8 cellular contexts compared by ENCODE assay signal in genomic region chr10:32347363-32347735, GRCh38. TPM values are rescaled to one million over a fixed set of nuclear protein-coding genes. Genes with fewer than 3 reads are reported as not detected.
DNase-seq lines count a peak whose midpoint lies in the region; ATAC-seq and TF ChIP-seq lines count a peak whose summit lies in the region.

No MANE protein-coding gene starts in this region.

- ATAC-seq in GM19463 (IDR thresholded peaks at IDR 0.05; ENCODE audit: unreplicated experiment): peak; percentile 12

- peaks cover 0 to 2% (median 0%) of the 10 kb centered on the region in 7 donors for H3K9me3 Mint-ChIP-seq in CD14-positive monocyte

- DNase-seq in CD14-positive monocyte (ENCODE audit: low spot score) (no peak), caudate nucleus (lab: John Stamatoyannopoulos, UW) (peak in 7 of 61 donors; percentile 46 to 79 (median 61)), NCI-H1436 (lab: John Stamatoyannopoulos, UW) (no peak), C1 segment of cervical spinal cord (lab: John Stamatoyannopoulos, UW) (no peak), mucosa of gallbladder (ENCODE audit: low spot score) (no peak)

- H3K4me3 Mint-ChIP-seq in CD14-positive monocyte: peak overlapping the region; percentile 78 to 80

- TF ChIP-seq CTCF in CD14-positive monocyte (IDR thresholded peaks at IDR 0.05): no peak

- H3K9me3 ChIP-seq in HUES6 (ENCODE audit: control insufficient read depth, insufficient read depth, low read depth, low read length) (no peaks in the 10 kb centered on the region), mucosa of rectum (ENCODE audit: control insufficient read depth in 2 of 2, low read length in 2 of 2) (no peaks in the 10 kb centered on the region)

- peaks cover 42% of the 10 kb centered on the region for H3K4me1 Mint-ChIP-seq in CD14-positive monocyte

- peaks cover 1 to 4% (median 3%) of the 10 kb centered on the region in 3 donors for H3K27me3 Mint-ChIP-seq in CD14-positive monocyte (ENCODE audit: low read depth in 3 of 3)

- H3K9ac ChIP-seq in HUES6 (ENCODE audit: low read length) (peak overlapping the region; percentile 100), mucosa of rectum (ENCODE audit: low read depth in 1 of 2, low read length in 2 of 2) (peak overlapping the region; percentile 70 to 100)

- intact Hi-C loops in CD14-positive monocyte (cut with micrococcal nuclease): loop anchor here (2.0 to 10.0 kb wide), 6 partner anchors 29 to 293 kb away; partner anchors contain the start of gene KIF5B (in 1 of the 2)

- peaks cover 17 to 21% of the 10 kb centered on the region in 2 donors for H3K36me3 Mint-ChIP-seq in CD14-positive monocyte

- H3K4me1 ChIP-seq in HUES6 (ENCODE audit: control insufficient read depth, insufficient read depth, low read length): peaks cover 18% of the 10 kb centered on the region
- H3K4me1 ChIP-seq in mucosa of rectum (ENCODE audit: control insufficient read depth in 2 of 2, insufficient read depth in 2 of 2, low read length in 2 of 2): peaks cover 32 to 39% of the 10 kb centered on the region in 2 donors

- H3K27me3 ChIP-seq in HUES6 (ENCODE audit: control insufficient read depth, insufficient read depth, low read length) (no peaks in the 10 kb centered on the region), mucosa of rectum (ENCODE audit: control insufficient read depth in 2 of 2, insufficient read depth in 2 of 2, low read length in 2 of 2) (no peaks in the 10 kb centered on the region)

- H3K4me3 ChIP-seq in HUES6 (ENCODE audit: low read depth, low read length): peak overlapping the region; percentile 91
- peak overlapping the region; percentile 98 to 100 for H3K4me3 ChIP-seq in mucosa of rectum (ENCODE audit: low read length in 2 of 2)

- H3K27ac Mint-ChIP-seq in CD14-positive monocyte: peak overlapping the region in 5 of 7 donors; percentile 74 to 99 (median 86)

- H3K36me3 ChIP-seq in HUES6 (ENCODE audit: control insufficient read depth, insufficient read depth, low read length) (peaks cover 10% of the 10 kb centered on the region), mucosa of rectum (ENCODE audit: control insufficient read depth in 2 of 2, insufficient read depth in 2 of 2, low read length in 2 of 2) (peaks cover 2 to 6% of the 10 kb centered on the region in 2 donors)

- H3K27ac ChIP-seq in HUES6 (ENCODE audit: low read depth, low read length) (peak overlapping the region; percentile 75; the same call in 1 of the 2 replicates), caudate nucleus (ENCODE audit: low read depth, low read length) (peak overlapping the region; percentile 100), mucosa of rectum (ENCODE audit: low read depth in 2 of 2, low read length in 2 of 2) (peak overlapping the region; percentile 100)

RNA-seq across cellular contexts. Expression of gene EPC1, which starts 0.4 kb away (rescaled TPM):
- 10 to 100 TPM; 28.3 to 31.0 TPM for polyA plus RNA-seq in CD14-positive monocyte
- 39.2 TPM for total RNA-seq in mucosa of gallbladder
